1 cellular context compared by ENCODE assay signal in genomic region chr19:49157445-49158224, GRCh38.
TF ChIP-seq lines count a peak whose summit lies in the region.

TSS of gene TRPM4 (plus strand) at chr19:49157792. CDS start at chr19:49157867, 75 bp downstream.

TF ChIP-seq in K562, 482 proteins besides CTCF, POLR2A, EP300 and RAD21 (continued from another document):
- TF ChIP-seq ZBTB9 (CRISPR knock-in tag; IDR thresholded peaks at IDR 0.05), result 0 out of 2 replicates have a peak, but pooled peaks have one; percentile 73
- TF ChIP-seq HIVEP1 (CRISPR knock-in tag; IDR thresholded peaks at IDR 0.05), result no peak
- peak; percentile 89; the same call in 1 of the 2 replicates for TF ChIP-seq ERF (CRISPR knock-in tag; IDR thresholded peaks at IDR 0.05)
- no peak for TF ChIP-seq TSC22D4 (tag; IDR thresholded peaks at IDR 0.05)
- TF ChIP-seq ETV1 (tag; conservative IDR thresholded peaks at IDR 0.05; ENCODE audit: low read depth), result 0 out of 2 replicates have a peak, but pooled peaks have one; percentile 20
- peak; percentile 82 for TF ChIP-seq THAP12 (CRISPR knock-in tag; IDR thresholded peaks at IDR 0.05)
- peak; percentile 51 for TF ChIP-seq ETS1 (conservative IDR thresholded peaks at IDR 0.05; ENCODE audit: control insufficient read depth, low read depth, low read length)
- 0 out of 2 replicates have a peak, but pooled peaks have one; percentile 27 for TF ChIP-seq ZBTB2 (IDR thresholded peaks at IDR 0.05)
- TF ChIP-seq EP400 (IDR thresholded peaks at IDR 0.05), result peak; percentile 86
- TF ChIP-seq BRCA1 (IDR thresholded peaks at IDR 0.05), result no peak
- peak; percentile 58; the same call in 1 of the 2 replicates for TF ChIP-seq BRCA1 (CRISPR knock-in tag; IDR thresholded peaks at IDR 0.05)
- TF ChIP-seq ZNF23 (CRISPR knock-in tag; IDR thresholded peaks at IDR 0.05), result no peak
- 0 out of 4 replicates have a peak, but pooled peaks of 1 of the 2 experiments have one; percentile 21 for TF ChIP-seq KDM4B (IDR thresholded peaks at IDR 0.05; ENCODE audit: borderline replicate concordance in 2 of 2, low read depth in 1 of 2)
- TF ChIP-seq TFAP4 (CRISPR knock-in tag; IDR thresholded peaks at IDR 0.05; ENCODE audit: borderline replicate concordance), result peak; percentile 68; the same call in 1 of the 2 replicates
- TF ChIP-seq UBTF (IDR thresholded peaks at IDR 0.05; ENCODE audit: borderline replicate concordance in 1 of 2, low read depth in 2 of 2, low read length in 2 of 2), result peak; percentile 97 to 99; a peak in 3 of 4 replicates
- no peak for TF ChIP-seq NCOR1 (IDR thresholded peaks at IDR 0.05)
- TF ChIP-seq ZBTB11 (CRISPR knock-in tag; IDR thresholded peaks at IDR 0.05), result 0 out of 6 replicates have a peak, but pooled peaks of 1 of the 3 experiments have one; percentile 31
- TF ChIP-seq ZBTB17 (CRISPR knock-in tag; IDR thresholded peaks at IDR 0.05), result no peak
- TF ChIP-seq HMGXB4 (CRISPR knock-in tag; IDR thresholded peaks at IDR 0.05), result 0 out of 2 replicates have a peak, but pooled peaks have one; percentile 23
- TF ChIP-seq PHF8 (IDR thresholded peaks at IDR 0.05; ENCODE audit: borderline replicate concordance, low read length), result peak; percentile 93; the same call in 1 of the 2 replicates
- TF ChIP-seq HMG20A (CRISPR knock-in tag; conservative IDR thresholded peaks at IDR 0.05), result no peak
- 0 out of 4 replicates have a peak, but pooled peaks of 1 of the 2 experiments have one; percentile 16 for TF ChIP-seq KDM1A (IDR thresholded peaks at IDR 0.05)
- 0 out of 2 replicates have a peak, but pooled peaks have one; percentile 4 for TF ChIP-seq MTA3 (IDR thresholded peaks at IDR 0.05; ENCODE audit: borderline replicate concordance)
- peak; percentile 88; the same call in 1 of the 2 replicates for TF ChIP-seq ZBTB7A (IDR thresholded peaks at IDR 0.05; ENCODE audit: borderline replicate concordance, control insufficient read depth, low read depth, low read length)
- TF ChIP-seq NR2C1 (IDR thresholded peaks at IDR 0.05), result no peak; the same call in none of the 2 replicates
- TF ChIP-seq NR2C1 (tag; IDR thresholded peaks at IDR 0.05), result peak; percentile 33; the same call in 1 of the 2 replicates
- TF ChIP-seq LEF1 (IDR thresholded peaks at IDR 0.05), result peak; percentile 76
- 0 out of 2 replicates have a peak, but pooled peaks have one; percentile 41 for TF ChIP-seq ARID2 (IDR thresholded peaks at IDR 0.05)
- 0 out of 2 replicates have a peak, but pooled peaks have one; percentile 20 for TF ChIP-seq CBFB (CRISPR knock-in tag; IDR thresholded peaks at IDR 0.05)
- TF ChIP-seq YY1 (IDR thresholded peaks at IDR 0.05; ENCODE audit: borderline replicate concordance in 1 of 3, control insufficient read depth in 1 of 3, extremely low read depth in 1 of 3, insufficient read depth in 3 of 3, insufficient read length in 1 of 3, insufficient replicate concordance in 2 of 3, low read depth in 1 of 3, low read length in 2 of 3), result peak in 2 of 3 experiments; percentile 75 to 85
- peak; percentile 67; the same call in 1 of the 2 replicates for TF ChIP-seq PKNOX1 (IDR thresholded peaks at IDR 0.05)
- TF ChIP-seq ZNF277 (CRISPR knock-in tag; IDR thresholded peaks at IDR 0.05; ENCODE audit: borderline replicate concordance), result no peak
- TF ChIP-seq ZSCAN32 (CRISPR knock-in tag; IDR thresholded peaks at IDR 0.05), result no peak
- TF ChIP-seq NR3C1 (CRISPR knock-in tag; IDR thresholded peaks at IDR 0.05), result peak; percentile 77; the same call in 1 of the 2 replicates
